In the genomic region with DNA sequence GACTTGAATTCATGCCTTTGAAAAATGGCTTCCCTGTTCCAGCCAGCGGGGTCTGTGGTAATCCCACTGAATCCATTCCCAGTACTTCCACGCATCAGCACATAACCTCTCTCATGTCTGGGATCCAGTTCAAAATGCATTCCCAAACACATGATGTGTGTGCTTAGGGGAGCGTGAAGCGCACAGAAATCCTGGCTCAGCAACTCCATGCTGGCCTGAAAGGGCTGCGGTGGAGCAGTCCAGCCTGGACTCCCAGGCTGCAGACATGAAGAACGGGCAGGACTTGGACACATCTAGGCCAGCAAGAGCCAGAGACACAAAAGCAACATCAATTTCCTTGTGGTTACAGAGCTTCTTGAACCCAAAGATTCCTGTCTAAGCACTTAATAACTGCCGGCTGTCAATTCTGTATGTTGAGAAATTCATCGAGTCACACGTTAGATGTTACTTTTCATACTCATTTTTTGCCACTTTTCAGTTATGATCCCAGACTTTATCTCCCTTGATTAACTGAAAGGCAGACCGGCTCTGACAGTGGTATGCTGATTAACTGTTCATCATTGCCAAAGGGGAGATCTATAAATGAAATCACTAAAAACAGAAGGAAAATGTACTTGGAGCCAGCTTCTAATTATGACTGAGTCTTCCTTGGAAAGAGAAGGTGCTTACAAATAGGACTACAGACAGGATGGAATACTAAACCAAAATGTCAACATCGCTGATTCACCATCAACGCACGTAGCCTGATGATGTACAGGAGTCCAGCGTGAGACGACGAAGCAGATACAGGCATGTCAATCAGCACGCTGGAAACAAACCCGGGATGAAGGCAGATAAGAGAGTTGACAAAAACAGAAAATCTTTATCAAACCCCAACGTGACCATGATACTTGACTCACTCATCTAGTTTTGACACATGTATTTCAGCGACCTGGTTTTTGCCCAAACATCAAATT, we compare ENCODE assay signal across 9 cellular contexts. TPM values are rescaled to one million over a fixed set of nuclear protein-coding genes. Genes with fewer than 3 reads are reported as not detected.
A peak's percentile ranks its signal among the peaks of the same experiment; 100 is the strongest.
DNase-seq lines count a peak whose midpoint lies in the region; ATAC-seq, FAIRE-seq and TF ChIP-seq lines count a peak whose summit lies in the region.
"Had no signal": no experiment of that assay in that cellular context is flagged by ENCODE, and none has a peak within 500 bp of the region (broad histone marks: within the 10 kb centered on the region; RNA-seq: fewer than 3 reads in every experiment).

No MANE protein-coding gene starts in this region.

- peak overlapping the region; percentile 1 for H3K4me3 Mint-ChIP-seq in T-helper 1 cell treated with Interleukin-12 subunit alpha and Interleukin-12 subunit beta and Interleukin-4 antibody, amounts not matched to agents 30 μg/mL and 1 μg/mL, for 36 hours
- H3K4me3 Mint-ChIP-seq in endodermal cell: no peak overlapping the region

- H3K36me3 Mint-ChIP-seq in T-helper 1 cell treated with Interleukin-12 subunit alpha and Interleukin-12 subunit beta and Interleukin-4 antibody, amounts not matched to agents 30 μg/mL and 1 μg/mL, for 36 hours (ENCODE audit: low read depth): peaks cover 44% of the 10 kb centered on the region
- H3K36me3 Mint-ChIP-seq in endodermal cell (ENCODE audit: low read depth): no peaks in the 10 kb centered on the region

- DNase-seq in AG08395 (ENCODE audit: low spot score) (peak; percentile 81), endodermal cell (peak; percentile 22), frontal cortex (ENCODE audit: low spot score in 2 of 2) (no peak), DMS153 treated with DMSO at 0.1 percent for 48 hours (lab: John Stamatoyannopoulos, UW; ENCODE audit: unreplicated experiment) (no peak)

- H3K27me3 Mint-ChIP-seq in T-helper 1 cell treated with Interleukin-12 subunit alpha and Interleukin-12 subunit beta and Interleukin-4 antibody, amounts not matched to agents 30 μg/mL and 1 μg/mL, for 36 hours (ENCODE audit: low read depth): no peaks in the 10 kb centered on the region
- no peaks in the 10 kb centered on the region for H3K27me3 Mint-ChIP-seq in endodermal cell (ENCODE audit: insufficient read depth)

- H3K27me3 ChIP-seq in endodermal cell (ENCODE audit: control insufficient read depth, insufficient read depth, low read length, poor library complexity, severe bottlenecking) (no peaks in the 10 kb centered on the region), neutrophil (no peaks in the 10 kb centered on the region)

- no peaks in the 10 kb centered on the region for H3K9me3 ChIP-seq in endodermal cell (ENCODE audit: control insufficient read depth, low read length)
- H3K9me3 ChIP-seq in neutrophil: no peaks in the 10 kb centered on the region

- H3K9ac ChIP-seq in endodermal cell (ENCODE audit: extremely low read depth, low read length, poor library complexity, severe bottlenecking): no peak overlapping the region

- no peaks in the 10 kb centered on the region for H3K36me3 ChIP-seq in endodermal cell (ENCODE audit: control insufficient read depth, insufficient read depth, low read length)
- H3K36me3 ChIP-seq in neutrophil: peaks cover 4% of the 10 kb centered on the region

- H3K27ac Mint-ChIP-seq in T-helper 1 cell treated with Interleukin-12 subunit alpha and Interleukin-12 subunit beta and Interleukin-4 antibody, amounts not matched to agents 30 μg/mL and 1 μg/mL, for 36 hours: peak overlapping the region; percentile 35
- no peak overlapping the region for H3K27ac Mint-ChIP-seq in endodermal cell

- peaks cover 65% of the 10 kb centered on the region for H3K4me1 Mint-ChIP-seq in T-helper 1 cell treated with Interleukin-12 subunit alpha and Interleukin-12 subunit beta and Interleukin-4 antibody, amounts not matched to agents 30 μg/mL and 1 μg/mL, for 36 hours (ENCODE audit: low read depth)
- H3K4me1 Mint-ChIP-seq in endodermal cell: peaks cover 18% of the 10 kb centered on the region

- ATAC-seq in GM21390 (IDR thresholded peaks at IDR 0.05; ENCODE audit: unreplicated experiment) (no peak), HG03378 (IDR thresholded peaks at IDR 0.05; ENCODE audit: unreplicated experiment) (no peak)

- H3K4me3 ChIP-seq in endodermal cell (ENCODE audit: low read length): no peak overlapping the region
- H3K4me3 ChIP-seq in neutrophil (ENCODE audit: low read depth in 1 of 2, low read length in 1 of 2): no peak overlapping the region

- H3K27ac ChIP-seq in endodermal cell (ENCODE audit: low read depth, low read length): no peak overlapping the region
- H3K27ac ChIP-seq in neutrophil: peak overlapping the region; percentile 80

- H3K4me1 ChIP-seq in endodermal cell (ENCODE audit: control insufficient read depth, insufficient read depth, low read length) (no peaks in the 10 kb centered on the region), neutrophil (ENCODE audit: control insufficient read depth in 1 of 2, insufficient read depth in 1 of 2, low read depth in 1 of 2, low read length in 1 of 2) (peaks cover 31 to 32% of the 10 kb centered on the region in 2 experiments)

- FAIRE-seq in frontal cortex (lab: Jason Lieb, UNC): no peak
- FAIRE-seq: islet of Langerhans had no signal

- no peak for TF ChIP-seq CTCF in endodermal cell (conservative IDR thresholded peaks at IDR 0.05)
- no peak for TF ChIP-seq CTCF in neutrophil (IDR thresholded peaks at IDR 0.05)

- 93 to 96% methylated on average over 18 to 20 of the region's 20 CpGs for WGBS in endodermal cell (ENCODE audit: insufficient coverage in 1 of 2, insufficient read length in 1 of 2), 2 experiments

- no peaks in the 10 kb centered on the region for H3K9me3 Mint-ChIP-seq in T-helper 1 cell treated with Interleukin-12 subunit alpha and Interleukin-12 subunit beta and Interleukin-4 antibody, amounts not matched to agents 30 μg/mL and 1 μg/mL, for 36 hours
- no peaks in the 10 kb centered on the region for H3K9me3 Mint-ChIP-seq in endodermal cell

RNA-seq across cellular contexts. Expression of a gene that starts 23.0 kb away (rescaled TPM):
- total RNA-seq in endodermal cell (10 to 100 TPM; 22.3 to 22.4 TPM), frontal cortex (35.1 TPM)
- polyA plus RNA-seq in endodermal cell (2013, experiment 1 of 2): 51.9 TPM
- 43.8 TPM for polyA plus RNA-seq in endodermal cell (2013, experiment 2 of 2)

RNA-seq across cellular contexts. Expression of a gene that starts 42.2 kb away (rescaled TPM):
- 10 to 100 TPM; 11.0 to 12.1 TPM for total RNA-seq in endodermal cell
- 9.1 TPM for polyA plus RNA-seq in endodermal cell (2013, experiment 1 of 2)
- 6.2 TPM for polyA plus RNA-seq in endodermal cell (2013, experiment 2 of 2)
- 3.3 TPM for total RNA-seq in frontal cortex

Comparison
In these comparisons a context has a peak if more than half of its experiments do, and no peak if none do; other contexts are left out.
1. DNase-seq: peak in AG08395 (single experiment) and endodermal cell (single experiment); none in frontal cortex (0 of 2) and DMS153 treated with DMSO at 0.1 percent for 48 hours (single experiment).